Comparison of ENCODE assay signal across 18 cellular contexts in genomic region chr3:187223799-187224198, GRCh38. TPM values are rescaled to one million over a fixed set of nuclear protein-coding genes. Genes with fewer than 3 reads are reported as not detected.
DNase-seq lines count a peak whose midpoint lies in the region; ATAC-seq and TF ChIP-seq lines count a peak whose summit lies in the region.
"Had no signal": no experiment of that assay in that cellular context is flagged by ENCODE, and none has a peak within 500 bp of the region (broad histone marks: within the 10 kb centered on the region; RNA-seq: fewer than 3 reads in every experiment).

No MANE protein-coding gene starts in this region.

- no peaks in the 10 kb centered on the region for H3K27me3 ChIP-seq in GM23248 (replicated peaks; ENCODE audit: insufficient read depth)
- no peaks in the 10 kb centered on the region for H3K27me3 ChIP-seq in PC-3 (ENCODE audit: low read length)
- H3K27me3 ChIP-seq in foreskin keratinocyte = peaks cover 20% of the 10 kb centered on the region
- H3K27me3 ChIP-seq in transverse colon = no peaks in the 10 kb centered on the region
- H3K27me3 ChIP-seq in heart left ventricle = no peaks in the 10 kb centered on the region

- no peaks in the 10 kb centered on the region for H3K36me3 ChIP-seq in GM23248 (ENCODE audit: low read depth)
- no peaks in the 10 kb centered on the region for H3K36me3 ChIP-seq in PC-3 (ENCODE audit: low read depth, low read length)
- H3K36me3 ChIP-seq in transverse colon = no peaks in the 10 kb centered on the region
- H3K36me3 ChIP-seq in heart left ventricle = no peaks in the 10 kb centered on the region

- CTCF ChIA-PET in PC-3 (lab: Charles Lee) = interaction anchor here (0.6 to 1.8 kb wide), 3 partner anchors 59 to 675 kb away, joined by 4 to 7 read pairs (median 5); no protein-coding TSS in a partner anchor

- H3K27ac ChIP-seq in GM23248 = no peak overlapping the region
- no peak overlapping the region for H3K27ac ChIP-seq in PC-3 (ENCODE audit: low read length)
- no peak overlapping the region for H3K27ac ChIP-seq in foreskin keratinocyte
- H3K27ac ChIP-seq in transverse colon = no peak overlapping the region
- H3K27ac ChIP-seq in heart left ventricle = no peak overlapping the region

- H3K9ac ChIP-seq in GM23248 (no peak overlapping the region), PC-3 (ENCODE audit: low read length) (no peak overlapping the region)

- in situ Hi-C loops in GM23248 (cut with MboI) (loop anchor here (5.0 to 10.0 kb wide), 2 partner anchors 91 to 459 kb away; no protein-coding TSS in a partner anchor), transverse colon (cut with MboI; ENCODE audit: low pct_ligation_motif_present in 1 of 4, low pct_unique_long_range_greater_than_20kb in 1 of 4, low sequenced_read_pairs in 3 of 4) (loop anchor here (10.0 kb wide), 4 partner anchors 91 to 481 kb away; partner anchors contain the start of genes SST (in 2 of the 4) and RTP2 (in 1 of the 4))

- H3K4me3 ChIP-seq in GM23248 (no peak overlapping the region), PC-3 (ENCODE audit: low read length) (no peak overlapping the region), transverse colon (no peak overlapping the region), heart left ventricle (no peak overlapping the region)

- no peak for TF ChIP-seq EP300 in transverse colon (IDR thresholded peaks at IDR 0.05; ENCODE audit: low read depth)

- WGBS in GM23248 (ENCODE audit: low coverage in 1 of 2, low lambda C conversion rate in 2 of 2, missing lambda C conversion rate in 2 of 2), 2 experiments = 78 to 92% methylated on average over 3 of the region's 3 CpGs
- 68% methylated on average over 3 of the region's 3 CpGs; no CpG with 5 or more reads in 1 of the 2 donors for WGBS in transverse colon (ENCODE audit: low coverage in 1 of 2), 2 donors
- 64 to 89% (median 75%) methylated on average over 3 of the region's 3 CpGs for WGBS in heart left ventricle, 4 donors

- DNase-seq in A172 (ENCODE audit: low spot score) (peak; percentile 45), GM23248 (peak; percentile 23), PC-3 (peak; percentile 71), foreskin keratinocyte (peak; percentile 50 to 64), transverse colon (no peak), heart left ventricle (no peak)
- DNase-seq in activated CD4-positive, alpha-beta T cell treated with anti-CD3 and anti-CD28 coated beads for 1 hour = no peak
- DNase-seq in stimulated activated CD4-positive, alpha-beta T cell treated with anti-CD3 and anti-CD28 coated beads, Interleukin-2, amount 100 ng/mL, for 24 hours = no peak
- DNase-seq: activated gamma-delta T cell; aorta; COR-L47; H7; Kasumi-1; NCI-H2081 treated with DMSO at 0.1 percent for 48 hours; stimulated activated naive CD8-positive, alpha-beta T cell treated with anti-CD3 and anti-CD28 coated beads, Interleukin-15, amount 100 ng/mL, for 72 hours had no signal

- peaks cover 18% of the 10 kb centered on the region for H3K4me1 ChIP-seq in GM23248 (ENCODE audit: insufficient read depth)
- H3K4me1 ChIP-seq in PC-3 (ENCODE audit: insufficient read depth, low read length) = peaks cover 19% of the 10 kb centered on the region
- H3K4me1 ChIP-seq in foreskin keratinocyte = no peaks in the 10 kb centered on the region
- H3K4me1 ChIP-seq in transverse colon = no peaks in the 10 kb centered on the region
- H3K4me1 ChIP-seq in heart left ventricle = no peaks in the 10 kb centered on the region

- TF ChIP-seq CTCF in PC-3 (conservative IDR thresholded peaks at IDR 0.05; ENCODE audit: low read depth, low read length) = no peak
- peak; percentile 45 for TF ChIP-seq CTCF in foreskin keratinocyte (conservative IDR thresholded peaks at IDR 0.05)
- no peak for TF ChIP-seq CTCF in transverse colon (IDR thresholded peaks at IDR 0.05)
- TF ChIP-seq CTCF in heart left ventricle (IDR thresholded peaks at IDR 0.05) = no peak

- H4K20me1 ChIP-seq in GM23248 (ENCODE audit: insufficient read depth) (no peaks in the 10 kb centered on the region), PC-3 (ENCODE audit: low read length) (no peaks in the 10 kb centered on the region)

- H3K4me2 ChIP-seq in GM23248 (ENCODE audit: unreplicated experiment) (no peak overlapping the region), PC-3 (ENCODE audit: low read length) (peak overlapping the region; percentile 9; the same call in 1 of the 2 replicates)

- peak; percentile 33 for ATAC-seq in PC-3
- peak; percentile 73 for ATAC-seq in foreskin keratinocyte
- no peak for ATAC-seq in heart left ventricle
- ATAC-seq: stimulated activated naive CD8-positive, alpha-beta T cell treated with anti-CD3 and anti-CD28 coated beads, Interleukin-15, amount 100 ng/mL, for 72 hours had no signal

- TF ChIP-seq POLR2A in transverse colon (IDR thresholded peaks at IDR 0.05) (no peak), heart left ventricle (IDR thresholded peaks at IDR 0.05) (no peak)

- H3K9me3 ChIP-seq in GM23248 (ENCODE audit: low read depth) (no peaks in the 10 kb centered on the region), PC-3 (ENCODE audit: low read length) (no peaks in the 10 kb centered on the region), transverse colon (no peaks in the 10 kb centered on the region), heart left ventricle (no peaks in the 10 kb centered on the region)

- H3K79me2 ChIP-seq in GM23248 (ENCODE audit: insufficient read depth) (no peaks in the 10 kb centered on the region), PC-3 (ENCODE audit: low read length) (no peaks in the 10 kb centered on the region)

- no peak overlapping the region for H2AFZ ChIP-seq in GM23248
- no peak overlapping the region for H2AFZ ChIP-seq in PC-3 (ENCODE audit: low read length)

- BruUV-seq in PC-3 (replicated peaks; lab: Mats Ljungman, UMichigan) = no TSS peak

- H3K9me2 ChIP-seq in GM23248 (ENCODE audit: insufficient read depth) (no peaks in the 10 kb centered on the region), PC-3 (replicated peaks; ENCODE audit: low read length) (no peaks in the 10 kb centered on the region)

- POLR2A ChIA-PET in PC-3 (lab: Charles Lee; ENCODE audit: unreplicated experiment) = no interaction called here

- intact Hi-C loops in PC-3 (cut with micrococcal nuclease) (no loop called here), transverse colon (cut with DNase I; ENCODE audit: low total_unique reads) (loop anchor here (5.0 to 10.0 kb wide), 2 partner anchors 71 to 459 kb away; partner anchors contain the start of gene MASP1), heart left ventricle (cut with DNase I) (loop anchor here (2.0 to 10.0 kb wide), 8 partner anchors 69 to 491 kb away; partner anchors contain the start of gene MASP1 (in 2 of the 10))

- H3F3A ChIP-seq in GM23248 (ENCODE audit: insufficient read depth) (peaks cover 12% of the 10 kb centered on the region; the same call in 1 of the 2 replicates), PC-3 (ENCODE audit: low read length, unreplicated experiment) (no peaks in the 10 kb centered on the region)

RNA-seq across cellular contexts. Expression of gene RTP1, which starts 26.5 kb away (rescaled TPM):
- total RNA-seq in A172 (2014; rRNA removed; shearing (Covaris generic)) = not detected in 2 replicates
- not detected in 2 replicates for total RNA-seq in GM23248 (2014; rRNA removed; shearing (Covaris generic))
- not detected in 2 replicates for polyA plus RNA-seq in GM23248 (2016; fragmentation: Nextera tagmentation; extraction: Ambion mirVana)
- not detected in 2 replicates for total RNA-seq in PC-3 (2014; rRNA removed)
- not detected in 2 replicates for total RNA-seq in foreskin keratinocyte
- polyA plus RNA-seq in foreskin keratinocyte = not detected in 2 replicates
- not detected for total RNA-seq in transverse colon
- under 1 TPM in 1 of 9 donors, not detected in 8; 0.13 TPM for total RNA-seq in heart left ventricle
- not detected for polyA plus RNA-seq in heart left ventricle
- total RNA-seq: dermis microvascular lymphatic vessel endothelial cell, neural crest cell had no signal
- polyA plus RNA-seq: AG04450, aorta had no signal

Comparison
In these comparisons a context has a peak if more than half of its experiments do, and no peak if none do; other contexts are left out.
1. DNase-seq: peak in A172 (single experiment), GM23248 (single experiment), PC-3 (single experiment) and foreskin keratinocyte (2 of 2); none in transverse colon (single experiment), activated CD4-positive, alpha-beta T cell treated with anti-CD3 and anti-CD28 coated beads for 1 hour (single experiment), stimulated activated CD4-positive, alpha-beta T cell treated with anti-CD3 and anti-CD28 coated beads, Interleukin-2, amount 100 ng/mL, for 24 hours (0 of 2) and heart left ventricle (0 of 5).
2. ATAC-seq: peak in PC-3 (single experiment) and foreskin keratinocyte (single experiment); none in heart left ventricle (0 of 4).